Comparison of ENCODE assay signal across 8 cellular contexts in genomic region chr4:112145820-112146813, GRCh38. TPM values are rescaled to one million over a fixed set of nuclear protein-coding genes. Genes with fewer than 3 reads are reported as not detected.
DNase-seq lines count a peak whose midpoint lies in the region; ATAC-seq and TF ChIP-seq lines count a peak whose summit lies in the region.

No MANE protein-coding gene starts in this region.

- peak; percentile 21 to 22 for ATAC-seq in CD4-positive, CD25-positive, alpha-beta regulatory T cell (ENCODE audit: low read depth in 2 of 2)
- ATAC-seq in GM19328 (IDR thresholded peaks at IDR 0.05; ENCODE audit: unreplicated experiment) = peak; percentile 43
- ATAC-seq in HG03439 (IDR thresholded peaks at IDR 0.05; ENCODE audit: unreplicated experiment) = peak; percentile 57
- peak; percentile 50 for ATAC-seq in SK-N-SH treated with all-trans-retinoic acid at 6 μM for 48 hours
- ATAC-seq in left cardiac atrium = peak; percentile 58 to 64

- TF ChIP-seq CTCF in progenitor cell of endocrine pancreas (IDR thresholded peaks at IDR 0.05; ENCODE audit: unreplicated experiment) = peak; percentile 51

- peak overlapping the region; percentile 88 to 95 (median 92) for H3K4me3 Mint-ChIP-seq in CD4-positive, CD25-positive, alpha-beta regulatory T cell
- H3K4me3 Mint-ChIP-seq in activated naive CD8-positive, alpha-beta T cell treated with anti-CD3 and anti-CD28 coated beads for 36 hours = peak overlapping the region; percentile 93
- peak overlapping the region; percentile 88 for H3K4me3 Mint-ChIP-seq in progenitor cell of endocrine pancreas (ENCODE audit: low read depth)

- H3K9me3 Mint-ChIP-seq in CD4-positive, CD25-positive, alpha-beta regulatory T cell = no peaks in the 10 kb centered on the region
- H3K9me3 Mint-ChIP-seq in activated naive CD8-positive, alpha-beta T cell treated with anti-CD3 and anti-CD28 coated beads for 36 hours = no peaks in the 10 kb centered on the region
- no peaks in the 10 kb centered on the region for H3K9me3 Mint-ChIP-seq in progenitor cell of endocrine pancreas (ENCODE audit: low read depth)

- peak overlapping the region; percentile 86 to 88 (median 88) for H3K27ac Mint-ChIP-seq in CD4-positive, CD25-positive, alpha-beta regulatory T cell
- H3K27ac Mint-ChIP-seq in activated naive CD8-positive, alpha-beta T cell treated with anti-CD3 and anti-CD28 coated beads for 36 hours = peak overlapping the region; percentile 91
- peak overlapping the region; percentile 4 for H3K27ac Mint-ChIP-seq in progenitor cell of endocrine pancreas

- no peaks in the 10 kb centered on the region for H3K9me3 ChIP-seq in CD4-positive, CD25-positive, alpha-beta regulatory T cell (ENCODE audit: control insufficient read depth in 2 of 2, low read length in 2 of 2)

- peaks cover 5 to 62% (median 31%) of the 10 kb centered on the region in 4 donors for H3K4me1 Mint-ChIP-seq in CD4-positive, CD25-positive, alpha-beta regulatory T cell
- peaks cover 37% of the 10 kb centered on the region for H3K4me1 Mint-ChIP-seq in activated naive CD8-positive, alpha-beta T cell treated with anti-CD3 and anti-CD28 coated beads for 36 hours
- H3K4me1 Mint-ChIP-seq in progenitor cell of endocrine pancreas (ENCODE audit: low read depth) = peaks cover 6% of the 10 kb centered on the region

- H3K4me1 ChIP-seq in CD4-positive, CD25-positive, alpha-beta regulatory T cell (ENCODE audit: control insufficient read depth, insufficient read depth, low read length, poor library complexity, severe bottlenecking) = peaks cover 8% of the 10 kb centered on the region

- H3K36me3 Mint-ChIP-seq in CD4-positive, CD25-positive, alpha-beta regulatory T cell = no peaks in the 10 kb centered on the region
- H3K36me3 Mint-ChIP-seq in activated naive CD8-positive, alpha-beta T cell treated with anti-CD3 and anti-CD28 coated beads for 36 hours = peaks cover 29% of the 10 kb centered on the region
- no peaks in the 10 kb centered on the region for H3K36me3 Mint-ChIP-seq in progenitor cell of endocrine pancreas (ENCODE audit: insufficient read depth)

- peak overlapping the region; percentile 98 for H3K4me3 ChIP-seq in CD4-positive, CD25-positive, alpha-beta regulatory T cell (ENCODE audit: low read depth, low read length)

- H3K27ac ChIP-seq in CD4-positive, CD25-positive, alpha-beta regulatory T cell (ENCODE audit: insufficient read depth, low read length, poor library complexity, severe bottlenecking) = peak overlapping the region; percentile 64

- peaks cover 5% of the 10 kb centered on the region for H3K27me3 Mint-ChIP-seq in CD4-positive, CD25-positive, alpha-beta regulatory T cell
- no peaks in the 10 kb centered on the region for H3K27me3 Mint-ChIP-seq in activated naive CD8-positive, alpha-beta T cell treated with anti-CD3 and anti-CD28 coated beads for 36 hours
- H3K27me3 Mint-ChIP-seq in progenitor cell of endocrine pancreas = peaks cover 41% of the 10 kb centered on the region

- no peaks in the 10 kb centered on the region for H3K36me3 ChIP-seq in CD4-positive, CD25-positive, alpha-beta regulatory T cell (ENCODE audit: control insufficient read depth, insufficient read depth, low read length)

- peak; percentile 40 to 72 (median 49) for DNase-seq in CD4-positive, CD25-positive, alpha-beta regulatory T cell
- peak; percentile 83 for DNase-seq in activated naive CD8-positive, alpha-beta T cell treated with anti-CD3 and anti-CD28 coated beads for 36 hours
- peak; percentile 62 for DNase-seq in left cardiac atrium
- DNase-seq in progenitor cell of endocrine pancreas (ENCODE audit: low spot score, unreplicated experiment) = peak; percentile 43
- peak; percentile 59 for DNase-seq in ureter (ENCODE audit: low spot score)

- H3K27me3 ChIP-seq in CD4-positive, CD25-positive, alpha-beta regulatory T cell (ENCODE audit: control insufficient read depth, insufficient read depth, low read length) = no peaks in the 10 kb centered on the region

- intact Hi-C loops in left cardiac atrium (cut with DNase I) = loop anchor here in 1 of 2 donors (5.0 kb wide), 1 partner anchor 86 kb away; the partner anchor contains the start of gene AP1AR

TF ChIP-seq in SK-N-SH treated with all-trans-retinoic acid at 6 μM for 48 hours, 23 proteins besides CTCF, POLR2A, EP300 and RAD21:
- TF ChIP-seq ZFP3 (CRISPR knock-in tag; IDR thresholded peaks at IDR 0.05) (no peak), SNAI2 (CRISPR knock-in tag; IDR thresholded peaks at IDR 0.05) (no peak), ISL1 (CRISPR knock-in tag; IDR thresholded peaks at IDR 0.05) (no peak), CSRNP3 (CRISPR knock-in tag; IDR thresholded peaks at IDR 0.05) (no peak), RARB (CRISPR knock-in tag; IDR thresholded peaks at IDR 0.05) (no peak), TCF4 (CRISPR knock-in tag; IDR thresholded peaks at IDR 0.05; ENCODE audit: borderline replicate concordance) (no peak), ZNF8 (CRISPR knock-in tag; IDR thresholded peaks at IDR 0.05) (no peak), TSHZ2 (CRISPR knock-in tag; IDR thresholded peaks at IDR 0.05) (no peak), CREB5 (CRISPR knock-in tag; IDR thresholded peaks at IDR 0.05; ENCODE audit: low read depth) (no peak), ARNTL (CRISPR knock-in tag; IDR thresholded peaks at IDR 0.05; ENCODE audit: borderline replicate concordance, low read depth) (no peak), ZNF565 (CRISPR knock-in tag; conservative IDR thresholded peaks at IDR 0.05; ENCODE audit: low read depth) (no peak)

RNA-seq across cellular contexts. Expression of gene FAM241A, which starts 0.9 kb away (rescaled TPM):
- total RNA-seq in CD4-positive, CD25-positive, alpha-beta regulatory T cell = 3.9 TPM
- polyA plus RNA-seq in CD4-positive, CD25-positive, alpha-beta regulatory T cell = 1 to 10 TPM; 3.0 to 4.9 (median 3.5) TPM
- total RNA-seq in activated naive CD8-positive, alpha-beta T cell treated with anti-CD3 and anti-CD28 coated beads for 36 hours = 1 to 10 TPM; 7.4 to 7.5 TPM
- 1 to 10 TPM; 5.0 to 7.7 TPM for total RNA-seq in left cardiac atrium
- 0.22 and 0.29 TPM in 2 replicates for total RNA-seq in progenitor cell of endocrine pancreas
- total RNA-seq in ureter = 5.1 TPM

Comparison
In these comparisons a context has a peak if more than half of its experiments do, and no peak if none do; other contexts are left out.
1. Peak in every context shown above with its lines: DNase-seq, ATAC-seq, H3K4me3 ChIP-seq and H3K27ac ChIP-seq.
2. H3K27ac Mint-ChIP-seq: peak in every context shown above with its lines; median percentile 91 in activated naive CD8-positive, alpha-beta T cell treated with anti-CD3 and anti-CD28 coated beads for 36 hours; 88 in CD4-positive, CD25-positive, alpha-beta regulatory T cell; 4 in progenitor cell of endocrine pancreas.